ENCODE assay signal across 1 cellular context in the genomic region with DNA sequence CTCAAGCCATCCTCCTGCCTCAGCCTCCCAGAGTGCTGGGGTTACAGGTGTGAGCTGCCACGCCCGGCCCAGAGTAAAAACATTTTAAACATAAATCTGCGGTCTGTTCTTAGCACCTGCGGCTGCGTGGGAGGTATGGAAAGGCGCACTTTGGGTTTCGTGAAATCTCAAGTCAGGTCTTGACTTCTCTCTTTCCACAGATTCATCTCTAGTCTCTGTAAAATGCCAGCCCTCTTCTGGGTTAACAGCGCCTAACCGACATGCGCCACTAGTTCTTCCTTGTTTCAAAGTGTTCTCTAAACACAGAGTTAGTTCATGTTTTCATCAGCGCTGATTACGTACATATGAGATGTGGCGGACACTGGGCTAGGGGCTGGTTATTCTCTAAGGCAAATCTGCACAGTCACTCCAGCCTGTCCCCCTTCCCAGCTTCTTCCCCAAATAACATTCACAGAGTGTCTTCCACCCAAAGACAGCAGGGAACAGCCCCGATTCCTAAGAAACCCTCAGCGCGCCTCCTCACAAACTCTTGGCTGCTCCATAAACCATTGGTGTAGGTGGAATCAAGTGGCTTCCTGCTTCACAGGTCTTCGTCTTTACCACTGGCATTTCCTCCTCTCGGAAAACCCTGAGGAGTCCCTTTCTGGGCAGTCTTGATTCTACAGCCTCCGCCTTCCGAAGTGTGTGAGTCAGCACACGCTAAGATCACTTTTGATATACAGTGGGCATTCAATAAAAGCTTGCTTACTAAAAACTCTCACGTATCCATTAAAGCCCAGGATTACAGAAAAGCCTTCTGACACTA.
TF ChIP-seq lines count a peak whose summit lies in the region.

No MANE protein-coding gene starts in this region.

TF ChIP-seq in GM12878, 131 proteins besides CTCF, POLR2A, EP300 and RAD21:
- peak in 1 of 2 experiments; percentile 31; a peak in 1 of 4 replicates for TF ChIP-seq ETV6 (conservative IDR thresholded peaks at IDR 0.05 in 1 of 2, IDR thresholded peaks at IDR 0.05 in 1 of 2; ENCODE audit: borderline replicate concordance in 1 of 2, low read depth in 1 of 2)
- TF ChIP-seq TCF12 (IDR thresholded peaks at IDR 0.05; ENCODE audit: low read depth, low read length), result peak; percentile 79
- TF ChIP-seq POU2F2 (IDR thresholded peaks at IDR 0.05; ENCODE audit: borderline replicate concordance, low read depth, low read length), result peak; percentile 29; the same call in 1 of the 3 replicates
- TF ChIP-seq, protein P1, sequence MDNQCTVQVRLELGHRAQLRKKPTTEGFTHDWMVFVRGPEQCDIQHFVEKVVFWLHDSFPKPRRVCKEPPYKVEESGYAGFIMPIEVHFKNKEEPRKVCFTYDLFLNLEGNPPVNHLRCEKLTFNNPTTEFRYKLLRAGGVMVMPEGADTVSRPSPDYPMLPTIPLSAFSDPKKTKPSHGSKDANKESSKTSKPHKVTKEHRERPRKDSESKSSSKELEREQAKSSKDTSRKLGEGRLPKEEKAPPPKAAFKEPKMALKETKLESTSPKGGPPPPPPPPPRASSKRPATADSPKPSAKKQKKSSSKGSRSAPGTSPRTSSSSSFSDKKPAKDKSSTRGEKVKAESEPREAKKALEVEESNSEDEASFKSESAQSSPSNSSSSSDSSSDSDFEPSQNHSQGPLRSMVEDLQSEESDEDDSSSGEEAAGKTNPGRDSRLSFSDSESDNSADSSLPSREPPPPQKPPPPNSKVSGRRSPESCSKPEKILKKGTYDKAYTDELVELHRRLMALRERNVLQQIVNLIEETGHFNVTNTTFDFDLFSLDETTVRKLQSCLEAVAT (IDR thresholded peaks at IDR 0.05), result peak; percentile 56; the same call in 1 of the 2 replicates
- 0 out of 2 replicates have a peak, but pooled peaks have one; percentile 27 for TF ChIP-seq NBN (IDR thresholded peaks at IDR 0.05)
- peak; percentile 26; the same call in 1 of the 2 replicates for TF ChIP-seq TBL1XR1 (IDR thresholded peaks at IDR 0.05; ENCODE audit: low read depth, low read length)
- TF ChIP-seq, protein P2, sequence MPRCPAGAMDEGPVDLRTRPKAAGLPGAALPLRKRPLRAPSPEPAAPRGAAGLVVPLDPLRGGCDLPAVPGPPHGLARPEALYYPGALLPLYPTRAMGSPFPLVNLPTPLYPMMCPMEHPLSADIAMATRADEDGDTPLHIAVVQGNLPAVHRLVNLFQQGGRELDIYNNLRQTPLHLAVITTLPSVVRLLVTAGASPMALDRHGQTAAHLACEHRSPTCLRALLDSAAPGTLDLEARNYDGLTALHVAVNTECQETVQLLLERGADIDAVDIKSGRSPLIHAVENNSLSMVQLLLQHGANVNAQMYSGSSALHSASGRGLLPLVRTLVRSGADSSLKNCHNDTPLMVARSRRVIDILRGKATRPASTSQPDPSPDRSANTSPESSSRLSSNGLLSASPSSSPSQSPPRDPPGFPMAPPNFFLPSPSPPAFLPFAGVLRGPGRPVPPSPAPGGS (IDR thresholded peaks at IDR 0.05; ENCODE audit: borderline replicate concordance, insufficient read depth, low read depth, low read length, poor library complexity, severe bottlenecking), result no peak
- TF ChIP-seq BMI1 (IDR thresholded peaks at IDR 0.05; ENCODE audit: borderline replicate concordance), result no peak
- TF ChIP-seq PAX5 (IDR thresholded peaks at IDR 0.05; ENCODE audit: borderline replicate concordance, low read depth, low read length), result no peak
- TF ChIP-seq, protein P3, sequence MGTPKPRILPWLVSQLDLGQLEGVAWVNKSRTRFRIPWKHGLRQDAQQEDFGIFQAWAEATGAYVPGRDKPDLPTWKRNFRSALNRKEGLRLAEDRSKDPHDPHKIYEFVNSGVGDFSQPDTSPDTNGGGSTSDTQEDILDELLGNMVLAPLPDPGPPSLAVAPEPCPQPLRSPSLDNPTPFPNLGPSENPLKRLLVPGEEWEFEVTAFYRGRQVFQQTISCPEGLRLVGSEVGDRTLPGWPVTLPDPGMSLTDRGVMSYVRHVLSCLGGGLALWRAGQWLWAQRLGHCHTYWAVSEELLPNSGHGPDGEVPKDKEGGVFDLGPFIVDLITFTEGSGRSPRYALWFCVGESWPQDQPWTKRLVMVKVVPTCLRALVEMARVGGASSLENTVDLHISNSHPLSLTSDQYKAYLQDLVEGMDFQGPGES (IDR thresholded peaks at IDR 0.05), result no peak
- TF ChIP-seq ATF7 (IDR thresholded peaks at IDR 0.05; ENCODE audit: low read depth), result peak; percentile 43; the same call in 1 of the 2 replicates
- peak; percentile 33; the same call in 1 of the 2 replicates for TF ChIP-seq GATAD2B (conservative IDR thresholded peaks at IDR 0.05; ENCODE audit: low read depth)
- TF ChIP-seq CBFB (IDR thresholded peaks at IDR 0.05; ENCODE audit: low read depth), result 0 out of 2 replicates have a peak, but pooled peaks have one; percentile 31
- TF ChIP-seq RUNX3 (IDR thresholded peaks at IDR 0.05; ENCODE audit: low read length), result peak; percentile 84
- peak; percentile 67 for TF ChIP-seq EED (IDR thresholded peaks at IDR 0.05; ENCODE audit: low read depth)
- TF ChIP-seq POLR2AphosphoS5 (IDR thresholded peaks at IDR 0.05; ENCODE audit: low read length), result 0 out of 2 replicates have a peak, but pooled peaks have one; percentile 48
- peak; percentile 66 to 73 for TF ChIP-seq IKZF2 (IDR thresholded peaks at IDR 0.05)
- TF ChIP-seq, protein P4, sequence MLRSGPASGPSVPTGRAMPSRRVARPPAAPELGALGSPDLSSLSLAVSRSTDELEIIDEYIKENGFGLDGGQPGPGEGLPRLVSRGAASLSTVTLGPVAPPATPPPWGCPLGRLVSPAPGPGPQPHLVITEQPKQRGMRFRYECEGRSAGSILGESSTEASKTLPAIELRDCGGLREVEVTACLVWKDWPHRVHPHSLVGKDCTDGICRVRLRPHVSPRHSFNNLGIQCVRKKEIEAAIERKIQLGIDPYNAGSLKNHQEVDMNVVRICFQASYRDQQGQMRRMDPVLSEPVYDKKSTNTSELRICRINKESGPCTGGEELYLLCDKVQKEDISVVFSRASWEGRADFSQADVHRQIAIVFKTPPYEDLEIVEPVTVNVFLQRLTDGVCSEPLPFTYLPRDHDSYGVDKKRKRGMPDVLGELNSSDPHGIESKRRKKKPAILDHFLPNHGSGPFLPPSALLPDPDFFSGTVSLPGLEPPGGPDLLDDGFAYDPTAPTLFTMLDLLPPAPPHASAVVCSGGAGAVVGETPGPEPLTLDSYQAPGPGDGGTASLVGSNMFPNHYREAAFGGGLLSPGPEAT (IDR thresholded peaks at IDR 0.05; ENCODE audit: low read depth), result peak; percentile 55; the same call in 1 of the 2 replicates
- TF ChIP-seq EGR1 (IDR thresholded peaks at IDR 0.05; ENCODE audit: borderline replicate concordance in 1 of 2, low read depth in 2 of 2, low read length in 2 of 2), result peak in 1 of 2 experiments; percentile 80; a peak in 2 of 3 replicates
- TF ChIP-seq NR2F1 (conservative IDR thresholded peaks at IDR 0.05), result peak; percentile 23; the same call in 1 of the 2 replicates
- no peak for TF ChIP-seq NFXL1 (IDR thresholded peaks at IDR 0.05; ENCODE audit: borderline replicate concordance)
- TF ChIP-seq IKZF1 (conservative IDR thresholded peaks at IDR 0.05), result peak; percentile 81
- 0 out of 2 replicates have a peak, but pooled peaks have one; percentile 20 for TF ChIP-seq SPI1 (IDR thresholded peaks at IDR 0.05; ENCODE audit: borderline replicate concordance, insufficient read depth, low read depth, low read length)
- TF ChIP-seq SMC3 (IDR thresholded peaks at IDR 0.05; ENCODE audit: borderline replicate concordance, low read length), result no peak
- TF ChIP-seq FOXM1 (IDR thresholded peaks at IDR 0.05; ENCODE audit: low read depth, low read length), result 0 out of 2 replicates have a peak, but pooled peaks have one; percentile 10
- TF ChIP-seq MTA2 (IDR thresholded peaks at IDR 0.05; ENCODE audit: low read depth), result peak; percentile 53; the same call in 1 of the 2 replicates
- TF ChIP-seq RFX5 (IDR thresholded peaks at IDR 0.05; ENCODE audit: low read depth, low read length), result no peak
- 0 out of 2 replicates have a peak, but pooled peaks have one; percentile 14 for TF ChIP-seq TAF1 (IDR thresholded peaks at IDR 0.05; ENCODE audit: borderline replicate concordance, low read depth, low read length)
- peak; percentile 70; the same call in 1 of the 2 replicates for TF ChIP-seq DPF2 (IDR thresholded peaks at IDR 0.05)
- peak; percentile 58 to 60; a peak in 3 of 4 replicates for TF ChIP-seq BHLHE40 (IDR thresholded peaks at IDR 0.05; ENCODE audit: borderline replicate concordance in 1 of 2, low read depth in 2 of 2, low read length in 1 of 2)
